7 cellular contexts compared by ENCODE assay signal in the genomic region with DNA sequence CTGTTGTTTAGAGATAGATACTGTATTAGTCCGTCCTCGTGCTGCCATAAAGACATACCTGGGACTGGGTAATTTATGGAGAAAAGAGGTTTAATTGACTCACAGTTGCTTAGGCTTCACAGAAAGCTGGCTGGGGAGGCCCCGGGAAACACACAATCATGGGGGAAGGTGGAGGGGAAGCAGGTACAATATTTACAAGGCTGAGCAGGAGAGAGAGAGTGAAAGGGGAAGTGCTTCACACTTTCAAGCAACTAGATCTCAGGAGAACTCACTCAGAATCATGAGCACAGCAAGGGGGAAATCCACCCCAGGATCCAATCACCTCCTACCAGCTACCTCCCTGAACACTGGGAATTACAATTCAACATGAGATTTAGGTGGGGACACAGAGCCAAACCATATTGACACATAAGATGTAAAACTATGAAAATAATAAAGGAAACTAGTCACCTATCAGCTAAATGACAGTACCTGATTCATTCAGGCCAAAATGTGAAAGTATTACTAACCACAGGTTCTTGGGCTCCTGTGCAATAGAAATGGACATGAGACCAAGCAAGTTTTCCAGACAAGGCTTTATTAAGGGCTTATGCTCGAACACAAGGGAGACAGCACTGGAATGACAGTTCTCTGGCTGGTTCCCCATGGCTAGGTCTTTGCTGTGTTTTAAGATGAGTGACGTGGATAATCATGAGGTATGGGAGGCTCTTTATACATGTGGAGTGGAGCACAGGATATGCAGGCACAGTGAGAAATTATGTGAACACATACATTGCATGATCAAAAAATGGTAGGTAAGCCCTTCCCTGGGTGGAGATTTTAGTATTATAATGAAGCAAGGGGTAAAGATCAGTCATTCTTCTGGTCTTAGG.
A peak's percentile ranks its signal among the peaks of the same experiment; 100 is the strongest.
DNase-seq lines count a peak whose midpoint lies in the region; ATAC-seq lines count a peak whose summit lies in the region.

No MANE protein-coding gene starts in this region.

- peak; percentile 7 for DNase-seq in SKM-1 treated with dmso at 0.1 percent for 144 hours (lab: John Stamatoyannopoulos, UW; ENCODE audit: unreplicated experiment)

- ATAC-seq in GM18517 (IDR thresholded peaks at IDR 0.05; ENCODE audit: unreplicated experiment) = peak; percentile 97
- peak; percentile 95 for ATAC-seq in GM19328 (IDR thresholded peaks at IDR 0.05; ENCODE audit: unreplicated experiment)
- ATAC-seq in GM21515 (IDR thresholded peaks at IDR 0.05; ENCODE audit: unreplicated experiment) = peak; percentile 97
- peak; percentile 99 for ATAC-seq in HG02759 (IDR thresholded peaks at IDR 0.05; ENCODE audit: unreplicated experiment)
- peak; percentile 98 for ATAC-seq in HG03064 (IDR thresholded peaks at IDR 0.05; ENCODE audit: low read depth, unreplicated experiment)
- peak; percentile 95 for ATAC-seq in HG03442 (IDR thresholded peaks at IDR 0.05; ENCODE audit: unreplicated experiment)

Comparison
In these comparisons a context has a peak if more than half of its experiments do, and no peak if none do; other contexts are left out.
1. Peak in every context shown above with its lines: DNase-seq and ATAC-seq.